21 cellular contexts compared by ENCODE assay signal in genomic region chr6:118197539-118197938, GRCh38.
"Had no signal": no experiment of that assay in that cellular context is flagged by ENCODE, and none has a peak within 500 bp of the region (broad histone marks: within the 10 kb centered on the region; RNA-seq: fewer than 3 reads in every experiment).

No MANE protein-coding gene starts in this region.

- H3K9me3 ChIP-seq: gastrocnemius medialis, tibial artery, uterus had no signal

- H3K4me3 Mint-ChIP-seq: activated CD4-positive, alpha-beta memory T cell treated with anti-CD3 and anti-CD28 coated beads for 36 hours; activated CD4-positive, alpha-beta T cell treated with anti-CD3 and anti-CD28 coated beads for 36 hours; activated naive CD8-positive, alpha-beta T cell treated with anti-CD3 and anti-CD28 coated beads for 36 hours; central memory CD8-positive, alpha-beta T cell; naive thymus-derived CD4-positive, alpha-beta T cell; T-helper 2 cell treated with Interferon-gamma antibody and Interleukin-4, amounts not matched to agents 5 μg/mL and 100 μg/mL, for 36 hours had no signal

- H3K9me3 Mint-ChIP-seq: activated CD4-positive, alpha-beta memory T cell treated with anti-CD3 and anti-CD28 coated beads for 36 hours; activated naive CD8-positive, alpha-beta T cell treated with anti-CD3 and anti-CD28 coated beads for 36 hours; central memory CD8-positive, alpha-beta T cell; naive thymus-derived CD4-positive, alpha-beta T cell; T-helper 2 cell treated with Interferon-gamma antibody and Interleukin-4, amounts not matched to agents 5 μg/mL and 100 μg/mL, for 36 hours had no signal

- H3K27ac ChIP-seq: coronary artery, gastrocnemius medialis, tibial artery, uterus had no signal

- H3K4me1 Mint-ChIP-seq: activated CD4-positive, alpha-beta T cell treated with anti-CD3 and anti-CD28 coated beads for 36 hours; activated naive CD8-positive, alpha-beta T cell treated with anti-CD3 and anti-CD28 coated beads for 36 hours; central memory CD8-positive, alpha-beta T cell; naive thymus-derived CD4-positive, alpha-beta T cell had no signal

- H3K36me3 Mint-ChIP-seq: activated CD4-positive, alpha-beta memory T cell treated with anti-CD3 and anti-CD28 coated beads for 36 hours; activated naive CD8-positive, alpha-beta T cell treated with anti-CD3 and anti-CD28 coated beads for 36 hours; naive thymus-derived CD4-positive, alpha-beta T cell had no signal

- H3K36me3 ChIP-seq: gastrocnemius medialis, tibial artery, uterus had no signal

- H3K4me3 ChIP-seq: coronary artery, gastrocnemius medialis, tibial artery, uterus had no signal

- H3K4me1 ChIP-seq: tibial artery, uterus had no signal

- ATAC-seq: activated CD4-positive, alpha-beta T cell treated with anti-CD3 and anti-CD28 coated beads for 36 hours; esophagus mucosa; gastrocnemius medialis; naive thymus-derived CD4-positive, alpha-beta T cell had no signal

- H3K27me3 Mint-ChIP-seq: activated CD4-positive, alpha-beta memory T cell treated with anti-CD3 and anti-CD28 coated beads for 36 hours had no signal

- H3K27me3 ChIP-seq: gastrocnemius medialis, tibial artery, uterus had no signal

- H3K27ac Mint-ChIP-seq: activated CD4-positive, alpha-beta memory T cell treated with anti-CD3 and anti-CD28 coated beads for 36 hours; activated CD4-positive, alpha-beta T cell treated with anti-CD3 and anti-CD28 coated beads for 36 hours; activated naive CD8-positive, alpha-beta T cell treated with anti-CD3 and anti-CD28 coated beads for 36 hours; naive thymus-derived CD4-positive, alpha-beta T cell; T-helper 2 cell treated with Interferon-gamma antibody and Interleukin-4, amounts not matched to agents 5 μg/mL and 100 μg/mL, for 36 hours had no signal

- DNase-seq: activated CD4-positive, alpha-beta memory T cell treated with anti-CD3 and anti-CD28 coated beads for 36 hours; activated CD4-positive, alpha-beta T cell treated with anti-CD3 and anti-CD28 coated beads for 36 hours; activated naive CD8-positive, alpha-beta T cell treated with anti-CD3 and anti-CD28 coated beads for 36 hours; activated T-cell treated with anti-CD3 and anti-CD28 coated beads for 4 hours; amygdala; effector CD4-positive, alpha-beta T cell; gastrocnemius medialis; head of caudate nucleus; mesenchymal stem cell; naive thymus-derived CD4-positive, alpha-beta T cell; occipital lobe; stimulated activated CD4-positive, alpha-beta T cell treated with anti-CD3 and anti-CD28 coated beads, Interleukin-12 subunit alpha, Interleukin-12 subunit beta, amount 100 ng/mL, for 4 hours; stimulated activated CD4-positive, alpha-beta T cell treated with anti-CD3 and anti-CD28 coated beads, Interleukin-1b, Interleukin-23, amount 100 ng/mL, for 48 hours; stimulated activated CD8-positive, alpha-beta memory T cell treated with anti-CD3 and anti-CD28 coated beads, Interleukin-4, amount 100 ng/mL, for 48 hours; stimulated activated naive CD4-positive, alpha-beta T cell treated with Interleukin-2 at 50 U/mL for 16 hours; tibial artery; uterus had no signal
